Comparison of ENCODE assay signal across 26 cellular contexts in genomic region chr2:24743914-24744313, GRCh38.
"Had no signal": no experiment of that assay in that cellular context is flagged by ENCODE, and none has a peak within 500 bp of the region (broad histone marks: within the 10 kb centered on the region; RNA-seq: fewer than 3 reads in every experiment).

No MANE protein-coding gene starts in this region.

- H3K79me2 ChIP-seq: parathyroid adenoma had no signal

- H3K4me1 ChIP-seq: colonic mucosa, left lung, parathyroid adenoma had no signal

- H3K27ac ChIP-seq: colonic mucosa, esophagus muscularis mucosa, left lung, parathyroid adenoma, SK-N-MC, transverse colon, vagina had no signal

- FAIRE-seq: bronchial epithelial cell, islet of Langerhans had no signal

- H3K4me1 Mint-ChIP-seq: endodermal cell had no signal

- H3K4me3 Mint-ChIP-seq: activated CD4-positive, alpha-beta T cell treated with anti-CD3 and anti-CD28 coated beads for 36 hours; activated CD8-positive, alpha-beta T cell treated with anti-CD3 and anti-CD28 coated beads, Interleukin-2, amount 10 ng/mL, durations not matched to agents 7 days and 5 days; endodermal cell; neural crest cell had no signal

- DNase-seq: activated CD4-positive, alpha-beta T cell treated with anti-CD3 and anti-CD28 coated beads for 36 hours; activated CD4-positive, CD25-positive, alpha-beta regulatory T cell; activated CD8-positive, alpha-beta T cell treated with anti-CD3 and anti-CD28 coated beads, Interleukin-2, amount 10 ng/mL, durations not matched to agents 7 days and 5 days; activated gamma-delta T cell treated with Interleukin-2 at 50 U/mL for 16 hours; activated T-cell treated with anti-CD3 and anti-CD28 coated beads, Interleukin-2, amount 50 U/mL, for 1 hour; cerebellar nuclear complex; colonic mucosa; endodermal cell; foreskin melanocyte; heart right ventricle; left lung; occipital lobe; right cardiac atrium; stimulated activated CD4-positive, alpha-beta T cell treated with anti-CD3 and anti-CD28 coated beads, Interleukin-15, amount 100 ng/mL, for 24 hours; stimulated activated CD4-positive, alpha-beta T cell treated with anti-CD3 and anti-CD28 coated beads, Interleukin-2, amount 100 ng/mL, for 24 hours; stimulated activated naive CD4-positive, alpha-beta T cell; transverse colon had no signal

- H3K4me3 ChIP-seq: colonic mucosa, esophagus muscularis mucosa, heart right ventricle, left lung, lung, SK-N-MC, transverse colon, vagina had no signal

- H3K36me3 ChIP-seq: colonic mucosa, vagina had no signal

- ATAC-seq: activated CD4-positive, alpha-beta T cell treated with anti-CD3 and anti-CD28 coated beads for 36 hours; activated CD8-positive, alpha-beta T cell treated with anti-CD3 and anti-CD28 coated beads, Interleukin-2, amount 10 ng/mL, durations not matched to agents 7 days and 5 days; activated naive CD4-positive, alpha-beta T cell treated with anti-CD3 and anti-CD28 coated beads, Interleukin-2, amount 50 U/mL, for 72 hours; left lung; right cardiac atrium had no signal

- H3K9me3 ChIP-seq: colonic mucosa, esophagus muscularis mucosa, heart right ventricle, left lung, transverse colon, vagina had no signal

- H3K9me3 Mint-ChIP-seq: activated naive CD4-positive, alpha-beta T cell treated with anti-CD3 and anti-CD28 coated beads, Interleukin-2, amount 50 U/mL, for 72 hours; endodermal cell; neural crest cell had no signal

- H2AFZ ChIP-seq: parathyroid adenoma had no signal

- H3K9ac ChIP-seq: parathyroid adenoma had no signal

- H3K27me3 Mint-ChIP-seq: activated CD4-positive, alpha-beta T cell treated with anti-CD3 and anti-CD28 coated beads for 36 hours had no signal

- H3K27ac Mint-ChIP-seq: activated CD4-positive, alpha-beta T cell treated with anti-CD3 and anti-CD28 coated beads for 36 hours; activated CD8-positive, alpha-beta T cell treated with anti-CD3 and anti-CD28 coated beads, Interleukin-2, amount 10 ng/mL, durations not matched to agents 7 days and 5 days; activated naive CD4-positive, alpha-beta T cell treated with anti-CD3 and anti-CD28 coated beads, Interleukin-2, amount 50 U/mL, for 72 hours; endodermal cell had no signal

- H3K27me3 ChIP-seq: colonic mucosa, esophagus muscularis mucosa, heart right ventricle, left lung, transverse colon, vagina had no signal
